8 cellular contexts compared by ENCODE assay signal in genomic region chr22:43883012-43883661, GRCh38. TPM values are rescaled to one million over a fixed set of nuclear protein-coding genes. Genes with fewer than 3 reads are reported as not detected.
DNase-seq lines count a peak whose midpoint lies in the region; ATAC-seq, FAIRE-seq and TF ChIP-seq lines count a peak whose summit lies in the region.

No MANE protein-coding gene starts in this region.

- DNase-seq in DMS153 treated with DMSO at 0.1 percent for 48 hours (lab: John Stamatoyannopoulos, UW; ENCODE audit: unreplicated experiment) (peak; percentile 77), HTR-8/SVneo (ENCODE audit: insufficient read length, low spot score) (peak; percentile 72), fibroblast of villous mesenchyme (ENCODE audit: low read depth) (peak; percentile 68), retina (peak; percentile 49)
- peak; percentile 66 to 67 for DNase-seq in activated T-cell treated with anti-CD3 and anti-CD28 coated beads, Interleukin-2, amount 50 U/mL, for 48 hours

- peaks cover 4% of the 10 kb centered on the region for H3K27me3 ChIP-seq in OCI-LY3 (ENCODE audit: low read depth, low read length)

- H2AFZ ChIP-seq in OCI-LY3 (ENCODE audit: low read depth, low read length) = no peak overlapping the region; the same call in 1 of the 2 replicates

- H3K36me3 ChIP-seq in OCI-LY3 (replicated peaks; ENCODE audit: low read depth, low read length) = no peaks in the 10 kb centered on the region

- no peak overlapping the region for H3K4me3 ChIP-seq in OCI-LY3 (ENCODE audit: low read length)
- H3K4me3 ChIP-seq in fibroblast of villous mesenchyme (ENCODE audit: low read depth, low read length) = no peak overlapping the region

- H3K79me2 ChIP-seq in OCI-LY3 (ENCODE audit: low read length) = no peaks in the 10 kb centered on the region

- H4K20me1 ChIP-seq in OCI-LY3 (ENCODE audit: insufficient read depth, low read length) = no peaks in the 10 kb centered on the region

- FAIRE-seq in HTR-8/SVneo (lab: Jason Lieb, UNC) = no peak

- H3K4me1 ChIP-seq in OCI-LY3 (ENCODE audit: low read length) = peaks cover 4% of the 10 kb centered on the region

- ATAC-seq in HG03469 (IDR thresholded peaks at IDR 0.05; ENCODE audit: unreplicated experiment) (no peak), GM21717 (IDR thresholded peaks at IDR 0.05; ENCODE audit: unreplicated experiment) (no peak)

- TF ChIP-seq CTCF in OCI-LY3 (IDR thresholded peaks at IDR 0.05; ENCODE audit: low read depth, low read length) (peak; percentile 91), fibroblast of villous mesenchyme (IDR thresholded peaks at IDR 0.05; ENCODE audit: insufficient read depth, low read depth, low read length) (peak; percentile 68)

- H3K9me3 ChIP-seq in OCI-LY3 (ENCODE audit: insufficient read depth, low read length) = no peaks in the 10 kb centered on the region

- H3K9ac ChIP-seq in OCI-LY3 (ENCODE audit: low read length) = no peak overlapping the region

- peak overlapping the region; percentile 44 for H3K4me2 ChIP-seq in OCI-LY3 (ENCODE audit: low read length)

- no peak overlapping the region for H3K27ac ChIP-seq in OCI-LY3 (ENCODE audit: low read length)

RNA-seq across cellular contexts. Expression of gene PNPLA5, which starts 8.7 kb away (rescaled TPM):
- total RNA-seq in fibroblast of villous mesenchyme = not detected in 2 replicates

RNA-seq across cellular contexts. Expression of gene SULT4A1, which starts 20.8 kb away (rescaled TPM):
- total RNA-seq in fibroblast of villous mesenchyme = not detected in 2 replicates

RNA-seq across cellular contexts. Expression of gene PNPLA3, which starts 40.5 kb away (rescaled TPM):
- 5.5 and 8.2 TPM in 2 replicates for total RNA-seq in fibroblast of villous mesenchyme
